12 cellular contexts compared by ENCODE assay signal in genomic region chr9:8365029-8365428, GRCh38.
DNase-seq lines count a peak whose midpoint lies in the region; ATAC-seq and TF ChIP-seq lines count a peak whose summit lies in the region.
"Had no signal": no experiment of that assay in that cellular context is flagged by ENCODE, and none has a peak within 500 bp of the region (broad histone marks: within the 10 kb centered on the region; RNA-seq: fewer than 3 reads in every experiment).

No MANE protein-coding gene starts in this region.

- ATAC-seq in GM18511 (IDR thresholded peaks at IDR 0.05; ENCODE audit: unreplicated experiment) (peak; percentile 63), HG03354 (IDR thresholded peaks at IDR 0.05; ENCODE audit: poor library complexity, severe bottlenecking, unreplicated experiment) (peak; percentile 56), GM18873 (IDR thresholded peaks at IDR 0.05; ENCODE audit: low FRiP score, unreplicated experiment) (no peak)
- ATAC-seq: mucosa of descending colon, upper lobe of right lung had no signal

- H3K4me3 ChIP-seq in astrocyte of the spinal cord (ENCODE audit: low read depth, low read length): no peak overlapping the region
- H3K4me3 ChIP-seq: mucosa of descending colon, upper lobe of right lung had no signal

- TF ChIP-seq CTCF in astrocyte of the spinal cord (IDR thresholded peaks at IDR 0.05; ENCODE audit: low read depth, low read length): no peak

- DNase-seq in astrocyte of the spinal cord (ENCODE audit: low read depth, low spot score): peak; percentile 91
- peak; percentile 61 for DNase-seq in non-pigmented ciliary epithelial cell (ENCODE audit: low read depth)
- no peak for DNase-seq in GM03348 (ENCODE audit: low spot score)
- DNase-seq in D341Med (ENCODE audit: low spot score): no peak
- DNase-seq in NCI-H1092 (lab: John Stamatoyannopoulos, UW): no peak
- DNase-seq: activated effector memory CD4-positive, alpha-beta T cell treated with anti-CD3 and anti-CD28 coated beads, Interleukin-2, amount 50 U/mL, for 16 hours; mucosa of descending colon; NCI-H446 treated with DMSO at 0.1 percent for 48 hours; upper lobe of right lung had no signal

- in situ Hi-C loops in astrocyte of the spinal cord (cut with HindIII; ENCODE audit: low sequenced_read_pairs): no loop called here

Comparison
In these comparisons a context has a peak if more than half of its experiments do, and no peak if none do; other contexts are left out.
1. DNase-seq: peak in astrocyte of the spinal cord (single experiment) and non-pigmented ciliary epithelial cell (single experiment); none in GM03348 (single experiment), D341Med (single experiment) and NCI-H1092 (single experiment).